9 cellular contexts compared by ENCODE assay signal in genomic region chr3:159130108-159130507, GRCh38.
DNase-seq lines count a peak whose midpoint lies in the region; ATAC-seq, FAIRE-seq and TF ChIP-seq lines count a peak whose summit lies in the region.
"Had no signal": no experiment of that assay in that cellular context is flagged by ENCODE, and none has a peak within 500 bp of the region (broad histone marks: within the 10 kb centered on the region; RNA-seq: fewer than 3 reads in every experiment).

No MANE protein-coding gene starts in this region.

- no peak overlapping the region for H3K4me2 ChIP-seq in DOHH2 (ENCODE audit: low read length)

- H3K9me3 ChIP-seq in DOHH2 (ENCODE audit: control insufficient read depth, insufficient read depth, low read length) (no peaks in the 10 kb centered on the region), RWPE2 (ENCODE audit: severe bottlenecking) (no peaks in the 10 kb centered on the region), kidney (ENCODE audit: control insufficient read depth in 1 of 2, low read length in 2 of 2) (peaks cover 0 to 2% of the 10 kb centered on the region in 2 donors), ascending aorta (no peaks in the 10 kb centered on the region)

- DNase-seq in HCEC 1CT: peak; percentile 64
- DNase-seq in RWPE2 (ENCODE audit: low spot score): no peak
- DNase-seq in islet precursor cell: peak; percentile 57
- no peak for DNase-seq in kidney
- no peak for DNase-seq in ascending aorta (ENCODE audit: low spot score in 2 of 2)
- DNase-seq in NCI-H345 treated with DMSO at 0.1 percent for 48 hours (lab: John Stamatoyannopoulos, UW; ENCODE audit: unreplicated experiment): no peak

- ATAC-seq in RWPE2 (ENCODE audit: low read depth) (no peak), HG03039 (IDR thresholded peaks at IDR 0.05; ENCODE audit: unreplicated experiment) (no peak)

- intact Hi-C loops in kidney (cut with DNase I) (no loop called here), ascending aorta (cut with DNase I) (no loop called here)

- H3K4me3 ChIP-seq in DOHH2 (ENCODE audit: low read length) (no peak overlapping the region), RWPE2 (ENCODE audit: severe bottlenecking) (no peak overlapping the region), kidney (ENCODE audit: low read length in 2 of 2) (no peak overlapping the region), ascending aorta (no peak overlapping the region)
- H3K4me3 ChIP-seq: SK-N-MC had no signal

- H3K27ac ChIP-seq in DOHH2 (ENCODE audit: low read depth, low read length) (no peak overlapping the region), RWPE2 (ENCODE audit: poor library complexity, severe bottlenecking) (no peak overlapping the region), kidney (ENCODE audit: low read depth in 2 of 2, low read length in 2 of 2) (no peak overlapping the region), ascending aorta (no peak overlapping the region)
- H3K27ac ChIP-seq: SK-N-MC had no signal

- no peaks in the 10 kb centered on the region for H3K27me3 ChIP-seq in DOHH2 (ENCODE audit: control insufficient read depth, low read length)
- H3K27me3 ChIP-seq in RWPE2 (ENCODE audit: insufficient read depth, poor library complexity, severe bottlenecking): no peaks in the 10 kb centered on the region
- no peaks in the 10 kb centered on the region for H3K27me3 ChIP-seq in ascending aorta

- H3K36me3 ChIP-seq in DOHH2 (ENCODE audit: control insufficient read depth, low read length) (no peaks in the 10 kb centered on the region), RWPE2 (ENCODE audit: low read depth) (no peaks in the 10 kb centered on the region), kidney (ENCODE audit: control insufficient read depth in 1 of 2, insufficient read depth in 2 of 2, low read length in 2 of 2) (no peaks in the 10 kb centered on the region), ascending aorta (no peaks in the 10 kb centered on the region)

- H3K9me2 ChIP-seq in DOHH2 (replicated peaks; ENCODE audit: control insufficient read depth, low read length): no peaks in the 10 kb centered on the region

- H3K4me1 ChIP-seq in DOHH2 (ENCODE audit: control insufficient read depth, low read length) (no peaks in the 10 kb centered on the region), RWPE2 (ENCODE audit: insufficient read depth, poor library complexity, severe bottlenecking) (peaks cover 15% of the 10 kb centered on the region), kidney (ENCODE audit: control insufficient read depth in 1 of 2, insufficient read depth in 1 of 2, low read depth in 1 of 2, low read length in 2 of 2) (no peaks in the 10 kb centered on the region), ascending aorta (no peaks in the 10 kb centered on the region)

- FAIRE-seq in kidney (lab: Jason Lieb, UNC): no peak

- H3K9ac ChIP-seq in kidney (ENCODE audit: low read length in 2 of 2): no peak overlapping the region

- no peaks in the 10 kb centered on the region for H3K79me2 ChIP-seq in DOHH2 (ENCODE audit: control insufficient read depth, low read length)

- no peaks in the 10 kb centered on the region for H3F3A ChIP-seq in DOHH2 (ENCODE audit: control insufficient read depth, insufficient read depth)

- H4K20me1 ChIP-seq in DOHH2 (ENCODE audit: control insufficient read depth, insufficient read depth, low read depth, low read length): no peaks in the 10 kb centered on the region

- peak; percentile 77 for TF ChIP-seq CTCF in DOHH2 (IDR thresholded peaks at IDR 0.05; ENCODE audit: low read depth, low read length, poor library complexity, severe bottlenecking)
- peak; percentile 14 for TF ChIP-seq CTCF in RWPE2 (IDR thresholded peaks at IDR 0.05; ENCODE audit: poor library complexity, severe bottlenecking)
- TF ChIP-seq CTCF in kidney (IDR thresholded peaks at IDR 0.05; ENCODE audit: borderline replicate concordance, extremely low read depth, insufficient read depth): no peak
- TF ChIP-seq CTCF in ascending aorta (IDR thresholded peaks at IDR 0.05): no peak

Comparison
In these comparisons a context has a peak if more than half of its experiments do, and no peak if none do; other contexts are left out.
1. CTCF ChIP-seq: peak in DOHH2 (single experiment) and RWPE2 (single experiment); none in kidney (single experiment) and ascending aorta (0 of 3).
2. DNase-seq: peak in HCEC 1CT (single experiment) and islet precursor cell (single experiment); none in RWPE2 (single experiment), kidney (single experiment), ascending aorta (0 of 2) and NCI-H345 treated with DMSO at 0.1 percent for 48 hours (single experiment).